1 cellular context compared by ENCODE assay signal in genomic region chr2:197258580-197258979, GRCh38.
TF ChIP-seq lines count a peak whose summit lies in the region.

No MANE protein-coding gene starts in this region.

TF ChIP-seq in HepG2, 621 proteins besides CTCF, POLR2A, EP300 and RAD21:
- TF ChIP-seq ZNF33A (CRISPR knock-in tag; IDR thresholded peaks at IDR 0.05; ENCODE audit: borderline replicate concordance) (no peak), ZNF747 (CRISPR knock-in tag; IDR thresholded peaks at IDR 0.05; ENCODE audit: borderline replicate concordance) (no peak), MZF1 (CRISPR knock-in tag; IDR thresholded peaks at IDR 0.05; ENCODE audit: borderline replicate concordance) (no peak), KDM5B (CRISPR knock-in tag; IDR thresholded peaks at IDR 0.05; ENCODE audit: borderline replicate concordance) (no peak), MATR3 (CRISPR knock-in tag; IDR thresholded peaks at IDR 0.05) (no peak)
